26 cellular contexts compared by ENCODE assay signal in genomic region chr5:147809830-147810666, GRCh38. TPM values are rescaled to one million over a fixed set of nuclear protein-coding genes. Genes with fewer than 3 reads are reported as not detected.
A peak's percentile ranks its signal among the peaks of the same experiment; 100 is the strongest.
DNase-seq lines count a peak whose midpoint lies in the region; ATAC-seq and TF ChIP-seq lines count a peak whose summit lies in the region.
"Had no signal": no experiment of that assay in that cellular context is flagged by ENCODE, and none has a peak within 500 bp of the region (broad histone marks: within the 10 kb centered on the region; RNA-seq: fewer than 3 reads in every experiment).

No MANE protein-coding gene starts in this region.

- H3K4me3 Mint-ChIP-seq in CD8-positive, alpha-beta memory T cell, result no peak overlapping the region
- H3K4me3 Mint-ChIP-seq in activated T-cell treated with anti-CD3 and anti-CD28 coated beads, Interleukin-2, amount 50 U/mL, for 72 hours, result no peak overlapping the region
- H3K4me3 Mint-ChIP-seq: activated CD4-positive, alpha-beta T cell treated with anti-CD3 and anti-CD28 coated beads for 36 hours; CD8-positive, alpha-beta T cell; dendritic cell treated with granulocyte-macrophage colony-stimulating factor and Interleukin-4, amounts not matched to agents 40 ng/mL and 50 ng/mL, for 4 days; type B pancreatic cell had no signal

- H3K27ac Mint-ChIP-seq in CD8-positive, alpha-beta memory T cell, result no peak overlapping the region
- H3K27ac Mint-ChIP-seq in activated T-cell treated with anti-CD3 and anti-CD28 coated beads, Interleukin-2, amount 50 U/mL, for 72 hours, result no peak overlapping the region
- H3K27ac Mint-ChIP-seq: activated CD4-positive, alpha-beta T cell treated with anti-CD3 and anti-CD28 coated beads for 36 hours; CD8-positive, alpha-beta T cell; dendritic cell treated with granulocyte-macrophage colony-stimulating factor and Interleukin-4, amounts not matched to agents 40 ng/mL and 50 ng/mL, for 4 days; type B pancreatic cell had no signal

- no peaks in the 10 kb centered on the region for H3K27me3 Mint-ChIP-seq in CD8-positive, alpha-beta memory T cell
- no peaks in the 10 kb centered on the region for H3K27me3 Mint-ChIP-seq in activated T-cell treated with anti-CD3 and anti-CD28 coated beads, Interleukin-2, amount 50 U/mL, for 72 hours (ENCODE audit: low read depth)
- H3K27me3 Mint-ChIP-seq: activated CD4-positive, alpha-beta T cell treated with anti-CD3 and anti-CD28 coated beads for 36 hours; dendritic cell treated with granulocyte-macrophage colony-stimulating factor and Interleukin-4, amounts not matched to agents 40 ng/mL and 50 ng/mL, for 4 days; type B pancreatic cell had no signal

- CTCF ChIA-PET in CD8-positive, alpha-beta memory T cell (lab: Charles Lee), result interaction anchor here (0.9 kb wide), 1 partner anchor 182 kb away, joined by 3 read pairs; no protein-coding TSS in a partner anchor

- DNase-seq in NCI-H2029 treated with DMSO at 0.1 percent for 48 hours (lab: John Stamatoyannopoulos, UW), result peak; percentile 6
- DNase-seq in NCI-H2029 (lab: John Stamatoyannopoulos, UW), result no peak
- DNase-seq in RWPE2 (ENCODE audit: low spot score), result no peak
- peak; percentile 2 for DNase-seq in fibroblast of the aortic adventitia (ENCODE audit: low read depth)
- DNase-seq in renal cortical epithelial cell (ENCODE audit: low read depth), result peak; percentile 69
- no peak for DNase-seq in SK-N-DZ (ENCODE audit: low spot score)
- no peak for DNase-seq in CD8-positive, alpha-beta memory T cell
- no peak for DNase-seq in activated T-cell treated with anti-CD3 and anti-CD28 coated beads, Interleukin-2, amount 50 U/mL, for 72 hours
- DNase-seq: 8988T; activated CD4-positive, alpha-beta T cell treated with anti-CD3 and anti-CD28 coated beads for 36 hours; activated CD8-positive, alpha-beta memory T cell treated with anti-CD3 and anti-CD28 coated beads for 24 hours; activated gamma-delta T cell treated with Interleukin-2 at 50 U/mL for 16 hours; activated T-cell treated with anti-CD3 and anti-CD28 coated beads, Interleukin-2, amount 50 U/mL, for 1 hour; CD8-positive, alpha-beta T cell; GM23248; KG1; kidney; NCI-H1694; psoas muscle; Right ventricle myocardium superior; SW 1271 had no signal

- H3K27me3 ChIP-seq in RWPE2 (ENCODE audit: insufficient read depth, poor library complexity, severe bottlenecking), result peaks cover 6% of the 10 kb centered on the region
- no peaks in the 10 kb centered on the region for H3K27me3 ChIP-seq in CD8-positive, alpha-beta memory T cell (ENCODE audit: insufficient read depth, low read length, poor library complexity, severe bottlenecking)
- H3K27me3 ChIP-seq: neutrophil had no signal

- no peaks in the 10 kb centered on the region for H3K36me3 ChIP-seq in RWPE2 (ENCODE audit: low read depth)
- H3K36me3 ChIP-seq in CD8-positive, alpha-beta memory T cell (ENCODE audit: insufficient read depth, low read length), result no peaks in the 10 kb centered on the region
- H3K36me3 ChIP-seq: neutrophil had no signal

- POLR2A ChIA-PET in CD8-positive, alpha-beta memory T cell (lab: Charles Lee), result no interaction called here

- H3K9me3 ChIP-seq in RWPE2 (ENCODE audit: severe bottlenecking), result no peaks in the 10 kb centered on the region
- H3K9me3 ChIP-seq in CD8-positive, alpha-beta memory T cell (ENCODE audit: low read length), result no peaks in the 10 kb centered on the region
- H3K9me3 ChIP-seq: neutrophil, psoas muscle had no signal

- TF ChIP-seq CTCF in RWPE2 (IDR thresholded peaks at IDR 0.05; ENCODE audit: poor library complexity, severe bottlenecking) (no peak), fibroblast of the aortic adventitia (IDR thresholded peaks at IDR 0.05; ENCODE audit: insufficient read depth, low read length) (no peak)

- peaks cover 0 to 2% (median 0%) of the 10 kb centered on the region in 5 donors for H3K9me3 Mint-ChIP-seq in CD8-positive, alpha-beta memory T cell
- H3K9me3 Mint-ChIP-seq in activated T-cell treated with anti-CD3 and anti-CD28 coated beads, Interleukin-2, amount 50 U/mL, for 72 hours, result no peaks in the 10 kb centered on the region
- H3K9me3 Mint-ChIP-seq: CD8-positive, alpha-beta T cell; dendritic cell treated with granulocyte-macrophage colony-stimulating factor and Interleukin-4, amounts not matched to agents 40 ng/mL and 50 ng/mL, for 4 days; type B pancreatic cell had no signal

- no peak overlapping the region for H3K27ac ChIP-seq in RWPE2 (ENCODE audit: poor library complexity, severe bottlenecking)
- no peak overlapping the region for H3K27ac ChIP-seq in CD8-positive, alpha-beta memory T cell (ENCODE audit: low read depth, low read length)
- H3K27ac ChIP-seq: GM23248, neutrophil, psoas muscle, skin epidermis had no signal

- ATAC-seq in RWPE2 (ENCODE audit: low read depth), result peak; percentile 65
- ATAC-seq in activated T-cell treated with anti-CD3 and anti-CD28 coated beads, Interleukin-2, amount 50 U/mL, for 72 hours (replicated peaks in 1 of 2), result no peak
- ATAC-seq: activated CD4-positive, alpha-beta T cell treated with anti-CD3 and anti-CD28 coated beads for 36 hours; CD8-positive, alpha-beta T cell; psoas muscle had no signal

- no peaks in the 10 kb centered on the region for H3K36me3 Mint-ChIP-seq in CD8-positive, alpha-beta memory T cell
- H3K36me3 Mint-ChIP-seq in activated T-cell treated with anti-CD3 and anti-CD28 coated beads, Interleukin-2, amount 50 U/mL, for 72 hours (ENCODE audit: insufficient read depth in 2 of 2), result no peaks in the 10 kb centered on the region
- H3K36me3 Mint-ChIP-seq: CD8-positive, alpha-beta T cell; type B pancreatic cell had no signal

- H3K4me3 ChIP-seq in RWPE2 (ENCODE audit: severe bottlenecking) (no peak overlapping the region), fibroblast of the aortic adventitia (ENCODE audit: low read depth, low read length) (no peak overlapping the region)
- no peak overlapping the region for H3K4me3 ChIP-seq in CD8-positive, alpha-beta memory T cell (ENCODE audit: low read length)
- H3K4me3 ChIP-seq: GM23248, lung, psoas muscle, skin epidermis had no signal

- H3K4me1 ChIP-seq in RWPE2 (ENCODE audit: insufficient read depth, poor library complexity, severe bottlenecking), result no peaks in the 10 kb centered on the region
- peaks cover 4% of the 10 kb centered on the region for H3K4me1 ChIP-seq in CD8-positive, alpha-beta memory T cell (ENCODE audit: insufficient read depth, low read length)
- H3K4me1 ChIP-seq: psoas muscle had no signal

- peaks cover 5 to 7% (median 7%) of the 10 kb centered on the region in 3 donors for H3K4me1 Mint-ChIP-seq in CD8-positive, alpha-beta memory T cell
- no peaks in the 10 kb centered on the region for H3K4me1 Mint-ChIP-seq in activated T-cell treated with anti-CD3 and anti-CD28 coated beads, Interleukin-2, amount 50 U/mL, for 72 hours (ENCODE audit: low read depth)
- H3K4me1 Mint-ChIP-seq: activated CD4-positive, alpha-beta T cell treated with anti-CD3 and anti-CD28 coated beads for 36 hours had no signal

RNA-seq across cellular contexts. Expression of gene SPINK1, which starts 21.4 kb away (rescaled TPM):
- total RNA-seq in fibroblast of the aortic adventitia (ENCODE audit: low replicate concordance) (not detected in 2 replicates), renal cortical epithelial cell (0.40 and 8.2 TPM in 2 replicates)
- polyA plus RNA-seq in SK-N-DZ (2014; cell fraction: cytosol; rRNA removed), result not detected in 2 replicates
- not detected in 2 replicates for polyA plus RNA-seq in SK-N-DZ (2014; cell fraction: nucleus; rRNA removed)
- total RNA-seq in CD8-positive, alpha-beta memory T cell, result not detected
- not detected for polyA plus RNA-seq in CD8-positive, alpha-beta memory T cell
- not detected for total RNA-seq in activated T-cell treated with anti-CD3 and anti-CD28 coated beads, Interleukin-2, amount 50 U/mL, for 72 hours
- total RNA-seq: activated CD4-positive, alpha-beta T cell treated with anti-CD3 and anti-CD28 coated beads for 36 hours; CD8-positive, alpha-beta T cell; GM23248; Right ventricle myocardium superior had no signal
- polyA plus RNA-seq: GM23248 had no signal

RNA-seq across cellular contexts. Expression of gene JAKMIP2, which starts 27.5 kb away (rescaled TPM):
- total RNA-seq in fibroblast of the aortic adventitia (ENCODE audit: low replicate concordance) (1.4 and 2.4 TPM in 2 replicates), renal cortical epithelial cell (not detected in 2 replicates)
- 13.7 and 15.7 TPM in 2 replicates for polyA plus RNA-seq in SK-N-DZ (2014; cell fraction: cytosol; rRNA removed)
- polyA plus RNA-seq in SK-N-DZ (2014; cell fraction: nucleus; rRNA removed), result 12.5 and 13.2 TPM in 2 replicates
- total RNA-seq in CD8-positive, alpha-beta memory T cell, result 1 to 10 TPM; 1.8 TPM
- 6.3 TPM for polyA plus RNA-seq in CD8-positive, alpha-beta memory T cell
- total RNA-seq in activated T-cell treated with anti-CD3 and anti-CD28 coated beads, Interleukin-2, amount 50 U/mL, for 72 hours, result 1 to 10 TPM; 1.2 to 6.3 TPM
- total RNA-seq: GM23248 had no signal

Comparison
In these comparisons a context has a peak if more than half of its experiments do, and no peak if none do; other contexts are left out.
1. DNase-seq: peak in NCI-H2029 treated with DMSO at 0.1 percent for 48 hours (single experiment), fibroblast of the aortic adventitia (single experiment) and renal cortical epithelial cell (single experiment); none in NCI-H2029 (single experiment), RWPE2 (single experiment), SK-N-DZ (single experiment), CD8-positive, alpha-beta memory T cell (0 of 5) and activated T-cell treated with anti-CD3 and anti-CD28 coated beads, Interleukin-2, amount 50 U/mL, for 72 hours (0 of 2).